10 cellular contexts compared by ENCODE assay signal in genomic region chr14:67602995-67603545, GRCh38. TPM values are rescaled to one million over a fixed set of nuclear protein-coding genes. Genes with fewer than 3 reads are reported as not detected.
A peak's percentile ranks its signal among the peaks of the same experiment; 100 is the strongest.
DNase-seq lines count a peak whose midpoint lies in the region; ATAC-seq and TF ChIP-seq lines count a peak whose summit lies in the region.
"Had no signal": no experiment of that assay in that cellular context is flagged by ENCODE, and none has a peak within 500 bp of the region (broad histone marks: within the 10 kb centered on the region; RNA-seq: fewer than 3 reads in every experiment).

No MANE protein-coding gene starts in this region.

- ATAC-seq in GM19043 (IDR thresholded peaks at IDR 0.05; ENCODE audit: low read depth, unreplicated experiment) (peak; percentile 75), HG02840 (IDR thresholded peaks at IDR 0.05; ENCODE audit: low FRiP score, unreplicated experiment) (peak; percentile 48), IMR-90 (ENCODE audit: low read depth) (no peak)

- H4K8ac ChIP-seq in IMR-90 (ENCODE audit: low read depth in 2 of 2, low read length in 2 of 2) (no peak overlapping the region), trophoblast cell (ENCODE audit: low read depth, low read length) (no peak overlapping the region)

- H2BK15ac ChIP-seq in IMR-90 (ENCODE audit: low read depth, low read length), result no peak overlapping the region

- H3K23ac ChIP-seq in IMR-90 (ENCODE audit: low read depth, low read length), result no peak overlapping the region
- no peak overlapping the region for H3K23ac ChIP-seq in trophoblast cell (ENCODE audit: low read length)

- H3K9ac ChIP-seq in IMR-90 (ENCODE audit: low read depth, low read length) (no peak overlapping the region), trophoblast cell (ENCODE audit: low read length) (no peak overlapping the region)

- no peak overlapping the region for H2AK9ac ChIP-seq in IMR-90 (replicated peaks; ENCODE audit: low read depth, low read length, poor library complexity)

- H3K27me3 ChIP-seq in IMR-90 (ENCODE audit: control insufficient read depth, insufficient read depth, low read length) (peaks cover 2% of the 10 kb centered on the region; the same call in 1 of the 2 replicates), trophoblast cell (ENCODE audit: insufficient read depth, low read length) (no peaks in the 10 kb centered on the region)

- H4K20me1 ChIP-seq in IMR-90 (ENCODE audit: insufficient read depth, low read length), result no peaks in the 10 kb centered on the region

- H3K4ac ChIP-seq in IMR-90 (ENCODE audit: low read depth, low read length) (no peak overlapping the region), trophoblast cell (ENCODE audit: low read depth, low read length) (no peak overlapping the region)

- POLR2A ChIA-PET in IMR-90 (lab: Charles Lee; ENCODE audit: unreplicated experiment) (no interaction called here), HEK293T (lab: Yijun Ruan, JAX) (no interaction called here)

- H3K79me2 ChIP-seq in trophoblast cell (ENCODE audit: control insufficient read depth, insufficient read depth, low read length, poor library complexity), result no peaks in the 10 kb centered on the region

- no peak overlapping the region for H2BK20ac ChIP-seq in IMR-90 (ENCODE audit: low read depth, low read length)

- no peak overlapping the region for H3K18ac ChIP-seq in IMR-90 (ENCODE audit: low read depth, low read length)
- no peak overlapping the region for H3K18ac ChIP-seq in trophoblast cell (ENCODE audit: low read length)

- no peak overlapping the region for H4K91ac ChIP-seq in IMR-90 (ENCODE audit: insufficient read depth, low read depth, low read length)
- no peak overlapping the region for H4K91ac ChIP-seq in trophoblast cell (ENCODE audit: low read depth, low read length)

- H3K79me1 ChIP-seq in IMR-90 (ENCODE audit: low read depth in 1 of 2, low read length in 2 of 2), result peaks cover 0 to 4% of the 10 kb centered on the region in 2 experiments; a peak in 1 of 4 replicates
- H3K79me1 ChIP-seq in trophoblast cell (ENCODE audit: low read length), result peaks cover 2% of the 10 kb centered on the region

- no peaks in the 10 kb centered on the region for H3K36me3 ChIP-seq in IMR-90 (ENCODE audit: control insufficient read depth, insufficient read depth, low read length)
- H3K36me3 ChIP-seq in trophoblast cell (ENCODE audit: control insufficient read depth in 1 of 2, insufficient read depth in 2 of 2, low read length in 2 of 2), result no peaks in the 10 kb centered on the region
- H3K36me3 ChIP-seq: thoracic aorta had no signal

- no TSS peak for BruUV-seq in IMR-90 (replicated peaks; lab: Mats Ljungman, UMichigan)

- in situ Hi-C loops in IMR-90 (cut with MboI; ENCODE audit: low sequenced_read_pairs), result no loop called here

- DNase-seq in IMR-90 (no peak), trophoblast cell (peak in 1 of 2 donors; percentile 47), SHP77 (lab: John Stamatoyannopoulos, UW) (no peak), COR-L47 (lab: John Stamatoyannopoulos, UW) (no peak), NCI-H345 treated with DMSO at 0.1 percent for 48 hours (lab: John Stamatoyannopoulos, UW; ENCODE audit: unreplicated experiment) (no peak), HEK293T (ENCODE audit: extremely low spot score) (no peak)
- DNase-seq: stimulated activated CD4-positive, alpha-beta T cell treated with anti-CD3 and anti-CD28 coated beads, Interleukin-2, amount 100 ng/mL, for 48 hours had no signal

- TF ChIP-seq RAD21 in IMR-90 (IDR thresholded peaks at IDR 0.05; ENCODE audit: low read length), result no peak

- WGBS in IMR-90 (ENCODE audit: extremely low coverage in 2 of 2, insufficient read length in 1 of 2), 2 experiments, result no CpG with 5 or more reads among the region's 5 CpGs
- no CpG with 5 or more reads among the region's 5 CpGs for WGBS in trophoblast cell (ENCODE audit: extremely low coverage, insufficient coverage, insufficient read length)

- H2AFZ ChIP-seq in IMR-90 (replicated peaks; ENCODE audit: low read length, poor library complexity) (no peak overlapping the region), trophoblast cell (ENCODE audit: insufficient read depth, low read length, poor library complexity) (peak overlapping the region; percentile 45)

- no peak overlapping the region for H3K14ac ChIP-seq in IMR-90 (replicated peaks; ENCODE audit: low read depth, low read length)
- no peak overlapping the region for H3K14ac ChIP-seq in trophoblast cell (ENCODE audit: low read length)

- H4K12ac ChIP-seq in trophoblast cell (ENCODE audit: low read depth, low read length), result no peak overlapping the region

- no peak for TF ChIP-seq POLR2A in IMR-90 (IDR thresholded peaks at IDR 0.05; ENCODE audit: low read depth, low read length)

- no peaks in the 10 kb centered on the region for H3K9me3 ChIP-seq in IMR-90 (ENCODE audit: control insufficient read depth, insufficient read depth, low read length)
- no peaks in the 10 kb centered on the region for H3K9me3 ChIP-seq in trophoblast cell (ENCODE audit: insufficient read depth, low read depth, low read length)
- H3K9me3 ChIP-seq: thoracic aorta had no signal

- no peaks in the 10 kb centered on the region for H3K4me1 ChIP-seq in IMR-90 (ENCODE audit: control insufficient read depth, insufficient read depth, low read length)
- H3K4me1 ChIP-seq in trophoblast cell (ENCODE audit: control insufficient read depth in 1 of 2, insufficient read depth in 2 of 2, low read length in 2 of 2), result no peaks in the 10 kb centered on the region

- H4K5ac ChIP-seq in IMR-90 (ENCODE audit: low read depth, low read length), result no peak overlapping the region

- H3K27ac ChIP-seq in IMR-90 (ENCODE audit: insufficient read depth, low read length) (no peak overlapping the region), trophoblast cell (ENCODE audit: low read depth, low read length) (no peak overlapping the region)
- H3K27ac ChIP-seq: thoracic aorta had no signal

- intact Hi-C loops in IMR-90 (cut with micrococcal nuclease), result loop anchor here (5.0 kb wide), 1 partner anchor 64 kb away; no protein-coding TSS in a partner anchor

- no peak overlapping the region for H2BK5ac ChIP-seq in IMR-90 (ENCODE audit: low read depth, low read length, poor library complexity, severe bottlenecking)
- no peak overlapping the region for H2BK5ac ChIP-seq in trophoblast cell (ENCODE audit: low read depth, low read length, poor library complexity)

- H3K56ac ChIP-seq in IMR-90 (ENCODE audit: extremely low read depth, insufficient read depth, low read length), result no peak overlapping the region

- H2AK5ac ChIP-seq in IMR-90 (ENCODE audit: low read depth, low read length) (no peak overlapping the region), trophoblast cell (ENCODE audit: low read length) (no peak overlapping the region)

- TF ChIP-seq CTCF in IMR-90 (conservative IDR thresholded peaks at IDR 0.05; ENCODE audit: low read depth, low read length), result no peak

- H2BK12ac ChIP-seq in trophoblast cell (ENCODE audit: low read length), result no peak overlapping the region

- H3K4me2 ChIP-seq in IMR-90 (ENCODE audit: low read depth, low read length), result no peak overlapping the region
- H3K4me2 ChIP-seq in trophoblast cell (ENCODE audit: low read length), result no peak overlapping the region

- H3K4me3 ChIP-seq in IMR-90 (ENCODE audit: insufficient read depth, low read depth, low read length) (no peak overlapping the region), trophoblast cell (ENCODE audit: low read depth, low read length) (no peak overlapping the region)
- H3K4me3 ChIP-seq: thoracic aorta had no signal

- H2BK120ac ChIP-seq in IMR-90 (ENCODE audit: low read depth, low read length), result no peak overlapping the region
- no peak overlapping the region for H2BK120ac ChIP-seq in trophoblast cell (ENCODE audit: insufficient read depth, low read length, poor library complexity)

- peaks cover 3% of the 10 kb centered on the region; the same call in 1 of the 2 replicates for H3K9me1 ChIP-seq in IMR-90 (ENCODE audit: insufficient read depth, low read length)

- CTCF ChIA-PET in IMR-90 (lab: Yijun Ruan, JAX), result no interaction called here
- CTCF ChIA-PET in HEK293T (lab: Yijun Ruan, JAX), result no interaction called here

- dilution Hi-C loops in IMR-90 (cut with HindIII; ENCODE audit: low sequenced_read_pairs, unreplicated experiment), result no loop called here

TF ChIP-seq in IMR-90, 13 proteins besides CTCF, POLR2A, EP300 and RAD21 (continues in another document):
- TF ChIP-seq MAFK (IDR thresholded peaks at IDR 0.05; ENCODE audit: low read depth, low read length), result no peak
- TF ChIP-seq FOS (IDR thresholded peaks at IDR 0.05; ENCODE audit: low read depth, low read length), result 0 out of 2 replicates have a peak, but pooled peaks have one; percentile 9
- TF ChIP-seq, protein P1, sequence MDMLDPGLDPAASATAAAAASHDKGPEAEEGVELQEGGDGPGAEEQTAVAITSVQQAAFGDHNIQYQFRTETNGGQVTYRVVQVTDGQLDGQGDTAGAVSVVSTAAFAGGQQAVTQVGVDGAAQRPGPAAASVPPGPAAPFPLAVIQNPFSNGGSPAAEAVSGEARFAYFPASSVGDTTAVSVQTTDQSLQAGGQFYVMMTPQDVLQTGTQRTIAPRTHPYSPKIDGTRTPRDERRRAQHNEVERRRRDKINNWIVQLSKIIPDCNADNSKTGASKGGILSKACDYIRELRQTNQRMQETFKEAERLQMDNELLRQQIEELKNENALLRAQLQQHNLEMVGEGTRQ (IDR thresholded peaks at IDR 0.05; ENCODE audit: low read depth, low read length), result no peak

TF ChIP-seq in HEK293T, 16 proteins besides CTCF, POLR2A, EP300 and RAD21 (continues in another document):
- no peak for TF ChIP-seq ZNF384 (IDR thresholded peaks at IDR 0.05)
- no peak for TF ChIP-seq ARNT (IDR thresholded peaks at IDR 0.05)
- TF ChIP-seq HDGF (IDR thresholded peaks at IDR 0.05; ENCODE audit: borderline replicate concordance), result no peak
- TF ChIP-seq ELF4 (IDR thresholded peaks at IDR 0.05), result no peak
- no peak for TF ChIP-seq SUZ12 (IDR thresholded peaks at IDR 0.05)
- no peak for TF ChIP-seq FOXK2 (IDR thresholded peaks at IDR 0.05)
- no peak for TF ChIP-seq FOXM1 (IDR thresholded peaks at IDR 0.05; ENCODE audit: borderline replicate concordance)
- no peak for TF ChIP-seq TARDBP (IDR thresholded peaks at IDR 0.05)
- no peak for TF ChIP-seq BHLHE40 (IDR thresholded peaks at IDR 0.05; ENCODE audit: borderline replicate concordance)
- TF ChIP-seq NFRKB (IDR thresholded peaks at IDR 0.05), result no peak

RNA-seq across cellular contexts. Expression of gene PIGH, which starts 3.0 kb away (rescaled TPM):
- total RNA-seq in IMR-90 (2012; rRNA removed), result 6.7 and 7.9 TPM in 2 replicates
- 13.5 and 23.1 TPM in 2 replicates for polyA plus RNA-seq in IMR-90 (2012; rRNA removed)
- 9.9 and 11.2 TPM in 2 replicates for polyA plus RNA-seq in IMR-90 (2012; cell fraction: cytosol; rRNA removed)
- 13.0 and 23.6 TPM in 2 replicates for polyA plus RNA-seq in IMR-90 (2012; cell fraction: nucleus; rRNA removed; ENCODE audit: low replicate concordance)
- 12.0 and 12.8 TPM in 2 replicates for polyA plus RNA-seq in trophoblast cell (2013)

RNA-seq across cellular contexts. Expression of gene ARG2, which starts 16.6 kb away (rescaled TPM):
- total RNA-seq in IMR-90 (2012; rRNA removed), result 2.2 and 2.5 TPM in 2 replicates
- 1.1 and 1.3 TPM in 2 replicates for polyA plus RNA-seq in IMR-90 (2012; rRNA removed)
- 0.39 and 0.47 TPM in 2 replicates for polyA plus RNA-seq in IMR-90 (2012; cell fraction: cytosol; rRNA removed)
- 0.46 and 0.89 TPM in 2 replicates for polyA plus RNA-seq in IMR-90 (2012; cell fraction: nucleus; rRNA removed; ENCODE audit: low replicate concordance)
- 23.7 and 24.7 TPM in 2 replicates for polyA plus RNA-seq in trophoblast cell (2013)
